ENCODE assay signal across 8 cellular contexts in the genomic region with DNA sequence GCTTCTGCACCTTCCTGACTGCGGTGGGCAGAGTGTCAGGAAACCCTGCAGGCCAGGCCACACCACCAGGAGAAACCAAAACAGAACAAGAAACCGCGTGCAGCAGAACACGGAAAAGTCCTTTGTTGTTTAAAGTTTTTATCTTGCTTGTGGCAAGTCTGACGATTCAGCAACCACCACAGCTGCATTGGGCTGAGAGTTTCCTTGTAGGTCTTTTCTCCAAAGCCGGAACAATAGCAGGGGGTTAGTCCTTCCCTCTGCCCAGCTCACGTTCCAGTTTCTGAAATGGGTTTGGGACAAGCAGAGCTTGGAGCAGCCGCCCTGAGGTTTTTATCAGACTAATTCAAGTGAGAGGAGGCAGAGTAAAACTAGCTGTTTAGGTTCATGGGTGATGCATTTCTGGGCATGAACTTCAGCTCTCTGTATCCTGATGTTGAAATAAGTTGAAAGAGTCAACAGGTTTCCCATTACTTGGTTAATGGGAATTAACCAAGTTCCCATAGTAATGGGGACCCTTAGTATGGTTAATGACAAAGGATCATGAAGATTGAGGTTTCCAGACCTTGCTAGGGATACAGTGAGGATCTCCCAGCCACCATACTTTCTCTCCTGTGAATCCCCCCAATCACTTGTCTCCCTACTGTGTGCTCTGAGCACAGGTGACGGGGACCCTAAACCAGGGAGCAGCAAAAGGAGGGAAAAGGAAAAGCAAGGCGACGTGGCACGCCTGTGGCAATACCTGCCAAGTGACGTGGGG.
DNase-seq lines count a peak whose midpoint lies in the region; ATAC-seq and FAIRE-seq lines count a peak whose summit lies in the region.

No MANE protein-coding gene starts in this region.

- CTCF ChIA-PET in activated naive CD4-positive, alpha-beta T cell treated with anti-CD3 and anti-CD28 coated beads for 36 hours (lab: Charles Lee): interaction anchor here (0.7 to 7.6 kb wide), 11 partner anchors 8 to 606 kb away, joined by 3 to 101 read pairs (median 5); a partner anchor contains a TSS

- H3K4me3 Mint-ChIP-seq in activated naive CD4-positive, alpha-beta T cell treated with anti-CD3 and anti-CD28 coated beads for 36 hours: peak overlapping the region; percentile 34

- H3K36me3 Mint-ChIP-seq in activated naive CD4-positive, alpha-beta T cell treated with anti-CD3 and anti-CD28 coated beads for 36 hours (ENCODE audit: low read depth): peaks cover under 1% of the 10 kb centered on the region

- DNase-seq in OCI-M1 (lab: John Stamatoyannopoulos, UW) (peak; percentile 74), SW 1271 (lab: John Stamatoyannopoulos, UW) (no peak), NCI-H128 (lab: John Stamatoyannopoulos, UW; ENCODE audit: unreplicated experiment) (no peak), urothelium cell line (ENCODE audit: low spot score) (no peak)
- peak; percentile 63 for DNase-seq in activated naive CD4-positive, alpha-beta T cell treated with anti-CD3 and anti-CD28 coated beads for 36 hours
- DNase-seq in stimulated activated CD8-positive, alpha-beta memory T cell treated with anti-CD3 and anti-CD28 coated beads, Interleukin-2, amount 100 ng/mL, for 1 hour (ENCODE audit: low read depth in 2 of 2): peak; percentile 17 to 39

- intact Hi-C loops in activated naive CD4-positive, alpha-beta T cell treated with anti-CD3 and anti-CD28 coated beads for 36 hours (cut with micrococcal nuclease): loop anchor here (1.0 kb wide), 4 partner anchors 45 to 133 kb away; no protein-coding TSS in a partner anchor

- peaks cover under 1% of the 10 kb centered on the region for H3K9me3 Mint-ChIP-seq in activated naive CD4-positive, alpha-beta T cell treated with anti-CD3 and anti-CD28 coated beads for 36 hours

- peak overlapping the region; percentile 59 for H3K27ac Mint-ChIP-seq in activated naive CD4-positive, alpha-beta T cell treated with anti-CD3 and anti-CD28 coated beads for 36 hours

- peak overlapping the region; percentile 40 for H3K27ac ChIP-seq in layer of hippocampus (ENCODE audit: low read depth, low read length)

- no peak for ATAC-seq in HG03460 (IDR thresholded peaks at IDR 0.05; ENCODE audit: unreplicated experiment)

- H3K27me3 ChIP-seq in layer of hippocampus (ENCODE audit: control insufficient read depth, insufficient read depth, low read length): no peaks in the 10 kb centered on the region

- FAIRE-seq in urothelium cell line (lab: Jason Lieb, UNC): no peak

- H3K4me1 Mint-ChIP-seq in activated naive CD4-positive, alpha-beta T cell treated with anti-CD3 and anti-CD28 coated beads for 36 hours (ENCODE audit: low read depth): peaks cover 45% of the 10 kb centered on the region

- H3K27me3 Mint-ChIP-seq in activated naive CD4-positive, alpha-beta T cell treated with anti-CD3 and anti-CD28 coated beads for 36 hours (ENCODE audit: low read depth): no peaks in the 10 kb centered on the region

Comparison
In these comparisons a context has a peak if more than half of its experiments do, and no peak if none do; other contexts are left out.
1. DNase-seq: peak in OCI-M1 (single experiment), activated naive CD4-positive, alpha-beta T cell treated with anti-CD3 and anti-CD28 coated beads for 36 hours (single experiment) and stimulated activated CD8-positive, alpha-beta memory T cell treated with anti-CD3 and anti-CD28 coated beads, Interleukin-2, amount 100 ng/mL, for 1 hour (2 of 2); none in SW 1271 (0 of 2), NCI-H128 (single experiment) and urothelium cell line (single experiment).